In the genomic region with DNA sequence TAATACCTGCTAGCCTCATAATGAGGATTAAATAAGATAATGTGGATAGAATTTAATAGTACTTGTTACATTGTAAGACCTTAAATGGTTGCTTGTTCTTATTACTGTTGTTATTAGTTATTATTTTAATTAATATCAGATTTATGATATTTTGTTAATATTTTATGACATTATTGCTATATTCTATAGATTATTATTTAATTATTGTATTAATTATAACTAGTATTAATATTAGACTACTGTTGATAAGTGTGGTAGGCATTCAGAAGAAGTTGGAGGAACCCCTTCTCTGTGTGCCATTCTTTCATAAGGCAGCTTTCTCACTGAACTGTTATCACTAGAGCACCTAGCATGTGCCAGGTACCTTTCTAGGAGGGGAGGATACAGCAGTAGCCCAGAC, we compare ENCODE assay signal across 16 cellular contexts. TPM values are rescaled to one million over a fixed set of nuclear protein-coding genes. Genes with fewer than 3 reads are reported as not detected.
DNase-seq lines count a peak whose midpoint lies in the region; ATAC-seq and TF ChIP-seq lines count a peak whose summit lies in the region.
"Had no signal": no experiment of that assay in that cellular context is flagged by ENCODE, and none has a peak within 500 bp of the region (broad histone marks: within the 10 kb centered on the region; RNA-seq: fewer than 3 reads in every experiment).

No MANE protein-coding gene starts in this region.

- no peaks in the 10 kb centered on the region for H3K9me2 ChIP-seq in OCI-LY7 (ENCODE audit: insufficient read depth, low read length)

- peaks cover 44% of the 10 kb centered on the region for H3K4me1 ChIP-seq in CD4-positive, CD25-positive, alpha-beta regulatory T cell (ENCODE audit: control insufficient read depth, insufficient read depth, low read length, poor library complexity, severe bottlenecking)
- peaks cover 36% of the 10 kb centered on the region for H3K4me1 ChIP-seq in CD8-positive, alpha-beta memory T cell (ENCODE audit: insufficient read depth, low read length)
- H3K4me1 ChIP-seq in OCI-LY7 (ENCODE audit: insufficient read depth, low read length, poor library complexity, severe bottlenecking): peaks cover 13% of the 10 kb centered on the region
- H3K4me1 ChIP-seq: BE2C had no signal

- no peaks in the 10 kb centered on the region for H3K27me3 Mint-ChIP-seq in CD4-positive, CD25-positive, alpha-beta regulatory T cell
- H3K27me3 Mint-ChIP-seq in CD8-positive, alpha-beta memory T cell: no peaks in the 10 kb centered on the region
- H3K27me3 Mint-ChIP-seq in central memory CD8-positive, alpha-beta T cell: no peaks in the 10 kb centered on the region
- H3K27me3 Mint-ChIP-seq in natural killer cell (ENCODE audit: low read depth in 2 of 2): no peaks in the 10 kb centered on the region

- peak overlapping the region in 2 of 3 donors; percentile 70 to 92 for H3K27ac Mint-ChIP-seq in CD4-positive, CD25-positive, alpha-beta regulatory T cell
- peak overlapping the region in 5 of 8 donors; percentile 27 to 88 (median 67) for H3K27ac Mint-ChIP-seq in CD8-positive, alpha-beta memory T cell
- H3K27ac Mint-ChIP-seq in central memory CD8-positive, alpha-beta T cell (ENCODE audit: low read depth): peak overlapping the region; percentile 24
- peak overlapping the region; percentile 96 to 98 for H3K27ac Mint-ChIP-seq in natural killer cell

- no peaks in the 10 kb centered on the region for H3K27me3 ChIP-seq in CD4-positive, CD25-positive, alpha-beta regulatory T cell (ENCODE audit: control insufficient read depth, insufficient read depth, low read length)
- no peaks in the 10 kb centered on the region for H3K27me3 ChIP-seq in CD8-positive, alpha-beta memory T cell (ENCODE audit: insufficient read depth, low read length, poor library complexity, severe bottlenecking)
- H3K27me3 ChIP-seq: BE2C had no signal

- peak overlapping the region; percentile 35 for H3K27ac ChIP-seq in CD4-positive, CD25-positive, alpha-beta regulatory T cell (ENCODE audit: insufficient read depth, low read length, poor library complexity, severe bottlenecking)
- no peak overlapping the region for H3K27ac ChIP-seq in CD8-positive, alpha-beta memory T cell (ENCODE audit: low read depth, low read length)
- no peak overlapping the region for H3K27ac ChIP-seq in OCI-LY7 (ENCODE audit: low read depth, low read length, poor library complexity, severe bottlenecking)
- H3K27ac ChIP-seq: C4-2B had no signal

- POLR2A ChIA-PET in CD8-positive, alpha-beta memory T cell (lab: Charles Lee): no interaction called here
- POLR2A ChIA-PET in OCI-LY7 (lab: Charles Lee): interaction anchor here (0.7 kb wide), 1 partner anchor 251 kb away, joined by 6 read pairs; no protein-coding TSS in a partner anchor

- CTCF ChIA-PET in CD8-positive, alpha-beta memory T cell (lab: Charles Lee): interaction anchor here (1.2 to 1.6 kb wide), 2 partner anchors 12 to 261 kb away, joined by 3 read pairs; no protein-coding TSS in a partner anchor
- CTCF ChIA-PET in OCI-LY7 (lab: Charles Lee; ENCODE audit: unreplicated experiment): no interaction called here

- peaks cover 10% of the 10 kb centered on the region for H3K36me3 Mint-ChIP-seq in CD4-positive, CD25-positive, alpha-beta regulatory T cell
- peaks cover 4 to 8% (median 5%) of the 10 kb centered on the region in 3 donors for H3K36me3 Mint-ChIP-seq in CD8-positive, alpha-beta memory T cell
- H3K36me3 Mint-ChIP-seq in central memory CD8-positive, alpha-beta T cell (ENCODE audit: insufficient read depth): peaks cover 11% of the 10 kb centered on the region
- H3K36me3 Mint-ChIP-seq in natural killer cell: no peaks in the 10 kb centered on the region

- ATAC-seq in CD4-positive, CD25-positive, alpha-beta regulatory T cell (ENCODE audit: low read depth in 2 of 2): no peak
- no peak for ATAC-seq in central memory CD8-positive, alpha-beta T cell (replicated peaks; ENCODE audit: extremely low read depth, poor library complexity, severe bottlenecking)
- no peak for ATAC-seq in natural killer cell
- ATAC-seq: A549 had no signal

- no peak overlapping the region for H3K4me2 ChIP-seq in OCI-LY7 (ENCODE audit: low read length)
- H3K4me2 ChIP-seq: A549 had no signal

- intact Hi-C loops in natural killer cell (cut with micrococcal nuclease) (loop anchor here (10.0 kb wide), 1 partner anchor 540 kb away; the partner anchor contains the start of genes C6orf52 and PAK1IP1), OCI-LY7 (cut with micrococcal nuclease; ENCODE audit: unreplicated experiment) (no loop called here)

- no peak overlapping the region for H3K4me3 ChIP-seq in CD4-positive, CD25-positive, alpha-beta regulatory T cell (ENCODE audit: low read depth, low read length)
- no peak overlapping the region for H3K4me3 ChIP-seq in CD8-positive, alpha-beta memory T cell (ENCODE audit: low read length)
- no peak overlapping the region for H3K4me3 ChIP-seq in OCI-LY7 (ENCODE audit: low read depth, low read length, poor library complexity, severe bottlenecking)
- H3K4me3 ChIP-seq: A549 had no signal

- peaks cover 42 to 68% (median 54%) of the 10 kb centered on the region in 4 donors for H3K4me1 Mint-ChIP-seq in CD4-positive, CD25-positive, alpha-beta regulatory T cell
- H3K4me1 Mint-ChIP-seq in CD8-positive, alpha-beta memory T cell: peaks cover 66 to 78% (median 76%) of the 10 kb centered on the region in 3 donors
- peaks cover 65% of the 10 kb centered on the region for H3K4me1 Mint-ChIP-seq in central memory CD8-positive, alpha-beta T cell
- H3K4me1 Mint-ChIP-seq in natural killer cell: peaks cover 58 to 69% of the 10 kb centered on the region in 2 donors

- no peaks in the 10 kb centered on the region for H3K9me3 Mint-ChIP-seq in CD4-positive, CD25-positive, alpha-beta regulatory T cell
- H3K9me3 Mint-ChIP-seq in CD8-positive, alpha-beta memory T cell: no peaks in the 10 kb centered on the region
- H3K9me3 Mint-ChIP-seq in central memory CD8-positive, alpha-beta T cell: no peaks in the 10 kb centered on the region
- H3K9me3 Mint-ChIP-seq in natural killer cell: no peaks in the 10 kb centered on the region
- H3K9me3 Mint-ChIP-seq: HFFc6 had no signal

- no peak for DNase-seq in CD4-positive, CD25-positive, alpha-beta regulatory T cell
- DNase-seq in CD8-positive, alpha-beta memory T cell: no peak
- no peak for DNase-seq in central memory CD8-positive, alpha-beta T cell (ENCODE audit: low spot score in 2 of 2)
- DNase-seq in natural killer cell: no peak
- DNase-seq in NCI-H2107 (lab: John Stamatoyannopoulos, UW): no peak
- DNase-seq in activated CD4-positive, alpha-beta T cell treated with anti-CD3 and anti-CD28 coated beads for 48 hours: no peak
- DNase-seq in OCI-LY7 (ENCODE audit: low spot score): no peak
- no peak for DNase-seq in T1000 (lab: John Stamatoyannopoulos, UW)
- DNase-seq: BE2C, DMS53, GF-D8, HCEC 1CT, HFFc6, IMR-90 had no signal

- no peaks in the 10 kb centered on the region for H3K79me2 ChIP-seq in OCI-LY7 (ENCODE audit: insufficient read depth, low read depth, low read length)

- BruUV-seq in OCI-LY7 (replicated peaks; lab: Mats Ljungman, UMichigan): no TSS peak

- H3K4me3 Mint-ChIP-seq in CD4-positive, CD25-positive, alpha-beta regulatory T cell: no peak overlapping the region
- H3K4me3 Mint-ChIP-seq in CD8-positive, alpha-beta memory T cell: peak overlapping the region in 1 of 7 donors; percentile 20
- H3K4me3 Mint-ChIP-seq in central memory CD8-positive, alpha-beta T cell: no peak overlapping the region
- no peak overlapping the region for H3K4me3 Mint-ChIP-seq in natural killer cell
- H3K4me3 Mint-ChIP-seq: HFFc6 had no signal

- TF ChIP-seq CTCF in natural killer cell (IDR thresholded peaks at IDR 0.05): no peak
- TF ChIP-seq CTCF in OCI-LY7 (conservative IDR thresholded peaks at IDR 0.05; ENCODE audit: low read length): no peak

- H2AFZ ChIP-seq in OCI-LY7 (ENCODE audit: low read length): no peak overlapping the region

- H3K36me3 ChIP-seq in CD4-positive, CD25-positive, alpha-beta regulatory T cell (ENCODE audit: control insufficient read depth, insufficient read depth, low read length): no peaks in the 10 kb centered on the region
- H3K36me3 ChIP-seq in CD8-positive, alpha-beta memory T cell (ENCODE audit: insufficient read depth, low read length): no peaks in the 10 kb centered on the region
- no peaks in the 10 kb centered on the region for H3K36me3 ChIP-seq in OCI-LY7 (ENCODE audit: insufficient read depth, low read length)
- H3K36me3 ChIP-seq: BE2C had no signal

- peaks cover 9% of the 10 kb centered on the region; the same call in 1 of the 2 replicates for H4K20me1 ChIP-seq in OCI-LY7 (ENCODE audit: insufficient read depth, low read length)

- no peaks in the 10 kb centered on the region for H3K9me3 ChIP-seq in CD4-positive, CD25-positive, alpha-beta regulatory T cell (ENCODE audit: control insufficient read depth in 2 of 2, low read length in 2 of 2)
- H3K9me3 ChIP-seq in CD8-positive, alpha-beta memory T cell (ENCODE audit: low read length): no peaks in the 10 kb centered on the region
- no peaks in the 10 kb centered on the region for H3K9me3 ChIP-seq in OCI-LY7 (ENCODE audit: low read length)
- H3K9me3 ChIP-seq: A549, BE2C had no signal

RNA-seq across cellular contexts. Expression of gene NEDD9, which starts 2.6 kb away (rescaled TPM):
- total RNA-seq in CD4-positive, CD25-positive, alpha-beta regulatory T cell: 104 TPM
- 10 to 100 TPM; 18.1 to 21.5 (median 19.9) TPM for polyA plus RNA-seq in CD4-positive, CD25-positive, alpha-beta regulatory T cell
- total RNA-seq in CD8-positive, alpha-beta memory T cell: 10 to 100 TPM; 39.9 to 41.0 TPM
- polyA plus RNA-seq in CD8-positive, alpha-beta memory T cell: 40.2 TPM
- 100 to 1,000 TPM; 106 to 110 (median 107) TPM for total RNA-seq in natural killer cell
- total RNA-seq in OCI-LY7 (2014; rRNA removed; shearing (Covaris generic)): 7.4 and 13.0 TPM in 2 replicates
- total RNA-seq in OCI-LY7 (2022): 37.4 and 41.6 TPM in 2 replicates

Comparison
In these comparisons a context has a peak if more than half of its experiments do, and no peak if none do; other contexts are left out.
1. H3K27ac Mint-ChIP-seq: peak in every context shown above with its lines; median percentile 97 in natural killer cell; 81 in CD4-positive, CD25-positive, alpha-beta regulatory T cell; 67 in CD8-positive, alpha-beta memory T cell; 24 in central memory CD8-positive, alpha-beta T cell.